ENCODE assay signal across 31 cellular contexts in the genomic region with DNA sequence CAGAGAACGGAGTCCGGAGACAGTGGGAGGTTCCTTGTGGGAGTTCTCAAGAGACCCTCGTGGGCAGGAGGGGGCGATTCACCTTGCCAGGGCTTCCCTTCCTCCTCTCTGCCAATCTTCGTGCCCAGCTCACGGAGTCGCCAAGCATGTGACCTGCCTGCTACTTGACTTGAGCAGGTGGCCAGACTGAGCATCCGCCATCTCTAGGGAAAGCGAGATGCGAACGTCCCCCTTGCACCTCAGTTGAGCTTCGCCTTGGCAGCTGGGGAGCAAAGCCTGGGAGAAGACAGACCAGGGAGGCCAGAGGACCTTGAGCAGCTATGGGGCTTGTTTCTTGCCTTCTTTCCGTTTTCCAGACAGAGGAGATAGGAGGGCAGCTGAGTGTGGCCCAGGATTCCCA.
"Had no signal": no experiment of that assay in that cellular context is flagged by ENCODE, and none has a peak within 500 bp of the region (broad histone marks: within the 10 kb centered on the region; RNA-seq: fewer than 3 reads in every experiment).

No MANE protein-coding gene starts in this region.

- ATAC-seq: activated CD8-positive, alpha-beta T cell treated with anti-CD3 and anti-CD28 coated beads for 36 hours; activated T-cell treated with anti-CD3 and anti-CD28 coated beads, Interleukin-2, amount 50 U/mL, for 4 hours; activated T-helper 17 cell treated with anti-CD3 and anti-CD28 coated beads, Interleukin-2, amount 50 U/mL, for 72 hours; esophagus mucosa; T-helper 17 cell had no signal

- H3K27me3 ChIP-seq: brain microvascular endothelial cell, dorsolateral prefrontal cortex had no signal

- DNase-seq: activated B cell treated with CpG ODN at 0.5 μM for 24 hours; activated CD4-positive, alpha-beta T cell treated with anti-CD3 and anti-CD28 coated beads for 48 hours; activated CD4-positive, alpha-beta T cell treated with anti-CD3 and anti-CD28 coated beads, Interleukin-2, amount 50 U/mL, for 1 hour; activated CD4-positive, alpha-beta T cell treated with anti-CD3 and anti-CD28 coated beads, Interleukin-2, amount 50 U/mL, for 48 hours; activated CD8-positive, alpha-beta memory T cell treated with anti-CD3 and anti-CD28 coated beads for 24 hours; activated CD8-positive, alpha-beta T cell treated with anti-CD3 and anti-CD28 coated beads for 36 hours; activated effector memory CD4-positive, alpha-beta T cell treated with Interleukin-2 at 50 U/mL for 16 hours; activated gamma-delta T cell treated with Interleukin-2 at 50 U/mL for 16 hours; activated naive CD4-positive, alpha-beta T cell treated with anti-CD3 and anti-CD28 coated beads, Interleukin-2, amount 50 U/mL, for 16 hours; activated naive CD4-positive, alpha-beta T cell treated with Interleukin-2 at 50 U/mL for 16 hours; activated T-cell treated with anti-CD3 and anti-CD28 coated beads, Interleukin-2, amount 50 U/mL, for 4 hours; amniotic stem cell; brain microvascular endothelial cell; dorsolateral prefrontal cortex; effector memory CD4-positive, alpha-beta T cell; endodermal cell; foreskin fibroblast; T-helper 1 cell; T-helper 17 cell; T1000; WERI-Rb-1 had no signal

- H3K27ac Mint-ChIP-seq: activated B cell treated with CpG ODN at 0.5 μM for 24 hours; activated CD8-positive, alpha-beta T cell treated with anti-CD3 and anti-CD28 coated beads for 36 hours; activated naive CD8-positive, alpha-beta T cell; activated T-helper 17 cell treated with anti-CD3 and anti-CD28 coated beads, Interleukin-2, amount 50 U/mL, for 72 hours; dendritic cell treated with granulocyte-macrophage colony-stimulating factor and Interleukin-4, amounts not matched to agents 40 ng/mL and 50 ng/mL, for 4 days; endodermal cell; T-helper 17 cell; T-helper 2 cell treated with Interferon-gamma antibody and Interleukin-4, amounts not matched to agents 5 μg/mL and 100 μg/mL, for 36 hours had no signal

- H3K27ac ChIP-seq: brain microvascular endothelial cell, coronary artery, dorsolateral prefrontal cortex, WERI-Rb-1 had no signal

- H3K4me3 ChIP-seq: coronary artery, dorsolateral prefrontal cortex had no signal

- H3K4me3 Mint-ChIP-seq: activated B cell treated with CpG ODN at 0.5 μM for 24 hours; activated CD8-positive, alpha-beta T cell treated with anti-CD3 and anti-CD28 coated beads for 36 hours; activated naive CD8-positive, alpha-beta T cell; activated T-cell treated with anti-CD3 and anti-CD28 coated beads, Interleukin-2, amount 50 U/mL, for 4 hours; activated T-helper 17 cell treated with anti-CD3 and anti-CD28 coated beads, Interleukin-2, amount 50 U/mL, for 72 hours; central memory CD8-positive, alpha-beta T cell; dendritic cell treated with granulocyte-macrophage colony-stimulating factor and Interleukin-4, amounts not matched to agents 40 ng/mL and 50 ng/mL, for 4 days; endodermal cell; T-helper 17 cell; T-helper 2 cell treated with Interferon-gamma antibody and Interleukin-4, amounts not matched to agents 5 μg/mL and 100 μg/mL, for 36 hours had no signal

- H3K4me1 Mint-ChIP-seq: activated B cell treated with CpG ODN at 0.5 μM for 24 hours; activated T-helper 17 cell treated with anti-CD3 and anti-CD28 coated beads, Interleukin-2, amount 50 U/mL, for 72 hours; central memory CD8-positive, alpha-beta T cell; T-helper 17 cell had no signal

- H3K36me3 Mint-ChIP-seq: activated naive CD8-positive, alpha-beta T cell had no signal

- FAIRE-seq: astrocyte, bronchial epithelial cell, frontal cortex had no signal

- H3K9me3 Mint-ChIP-seq: activated B cell treated with CpG ODN at 0.5 μM for 24 hours; activated CD8-positive, alpha-beta T cell treated with anti-CD3 and anti-CD28 coated beads for 36 hours; activated T-cell treated with anti-CD3 and anti-CD28 coated beads, Interleukin-2, amount 50 U/mL, for 4 hours; activated T-helper 17 cell treated with anti-CD3 and anti-CD28 coated beads, Interleukin-2, amount 50 U/mL, for 72 hours; central memory CD8-positive, alpha-beta T cell; dendritic cell treated with granulocyte-macrophage colony-stimulating factor and Interleukin-4, amounts not matched to agents 40 ng/mL and 50 ng/mL, for 4 days; endodermal cell; T-helper 2 cell treated with Interferon-gamma antibody and Interleukin-4, amounts not matched to agents 5 μg/mL and 100 μg/mL, for 36 hours had no signal

- H3K36me3 ChIP-seq: brain microvascular endothelial cell, WERI-Rb-1 had no signal
